ENCODE assay signal across 24 cellular contexts in the genomic region with DNA sequence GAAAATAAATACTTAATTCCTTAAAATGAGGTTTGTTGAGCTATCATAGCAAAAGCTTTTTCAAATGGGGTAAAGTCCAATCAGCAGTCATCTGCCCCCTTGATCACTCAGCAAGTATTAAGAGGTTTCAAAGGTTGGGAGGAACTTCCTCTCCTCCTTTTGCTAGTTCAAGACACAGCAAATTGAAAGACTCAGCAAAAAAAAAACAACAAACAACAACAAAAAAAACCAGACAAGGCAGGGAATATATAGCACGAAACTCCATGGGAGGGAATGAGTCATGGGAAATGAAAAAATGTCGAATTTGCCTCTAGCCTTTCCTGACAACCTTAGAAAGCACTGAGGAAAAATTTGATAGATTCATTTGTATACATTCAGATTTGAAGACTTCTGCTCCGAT. TPM values are rescaled to one million over a fixed set of nuclear protein-coding genes. Genes with fewer than 3 reads are reported as not detected.
DNase-seq lines count a peak whose midpoint lies in the region; ATAC-seq, FAIRE-seq and TF ChIP-seq lines count a peak whose summit lies in the region.
"Had no signal": no experiment of that assay in that cellular context is flagged by ENCODE, and none has a peak within 500 bp of the region (broad histone marks: within the 10 kb centered on the region; RNA-seq: fewer than 3 reads in every experiment).

No MANE protein-coding gene starts in this region.

- no peak overlapping the region for H2AFZ ChIP-seq in hepatocyte

- CTCF ChIA-PET in HEK293T (lab: Yijun Ruan, JAX), result interaction anchor here (1.2 to 8.5 kb wide), 3 partner anchors 10 to 65 kb away, joined by 4 to 145 read pairs (median 6); a partner anchor contains a TSS

- WGBS in small intestine, 3 donors, result 20 to 40% (median 23%) methylated on average over 3 of the region's 3 CpGs
- WGBS in hepatocyte (ENCODE audit: low lambda C conversion rate, missing lambda C conversion rate), result 74% methylated on average over 3 of the region's 3 CpGs

- no peak overlapping the region for H3K4me2 ChIP-seq in hepatocyte

- no peaks in the 10 kb centered on the region for H3K36me3 ChIP-seq in small intestine (ENCODE audit: control insufficient read depth in 2 of 2, insufficient read depth in 2 of 2, low read length in 2 of 2)
- no peaks in the 10 kb centered on the region for H3K36me3 ChIP-seq in hepatocyte (replicated peaks; ENCODE audit: insufficient read depth, low read depth)
- H3K36me3 ChIP-seq: thyroid gland had no signal

- H3K27ac ChIP-seq in small intestine (ENCODE audit: low read depth in 1 of 2, low read length in 1 of 2) (no peak overlapping the region), hepatocyte (no peak overlapping the region)
- H3K27ac ChIP-seq: thyroid gland had no signal

- no peaks in the 10 kb centered on the region for H3K9me2 ChIP-seq in hepatocyte (replicated peaks; ENCODE audit: insufficient read depth)

- H3K27me3 ChIP-seq in small intestine (ENCODE audit: control insufficient read depth in 2 of 2, insufficient read depth in 2 of 2, low read length in 2 of 2) (no peaks in the 10 kb centered on the region), hepatocyte (no peaks in the 10 kb centered on the region)
- H3K27me3 ChIP-seq: thyroid gland had no signal

- ATAC-seq in HG02763 (IDR thresholded peaks at IDR 0.05; ENCODE audit: unreplicated experiment) (no peak), GM19023 (IDR thresholded peaks at IDR 0.05; ENCODE audit: unreplicated experiment) (no peak)
- ATAC-seq: activated T-cell treated with anti-CD3 and anti-CD28 coated beads, Interleukin-2, amount 50 U/mL, for 4 hours; GM12878; sciatic nerve had no signal

- H3K79me2 ChIP-seq in hepatocyte, result peaks cover 10% of the 10 kb centered on the region

- H3K4me3 ChIP-seq in epithelial cell of esophagus (ENCODE audit: low read length) (no peak overlapping the region), small intestine (ENCODE audit: low read depth in 1 of 2, low read length in 2 of 2) (no peak overlapping the region), hepatocyte (no peak overlapping the region)
- H3K4me3 ChIP-seq: GM12878, thyroid gland had no signal

- FAIRE-seq in small intestine (lab: Jason Lieb, UNC), result no peak
- FAIRE-seq: GM12878, TTC549 had no signal

- TF ChIP-seq CTCF in epithelial cell of esophagus (IDR thresholded peaks at IDR 0.05; ENCODE audit: insufficient read depth, low read depth, low read length, missing control alignments) (no peak), hepatocyte (IDR thresholded peaks at IDR 0.05; ENCODE audit: poor library complexity) (no peak)

- POLR2A ChIA-PET in HEK293T (lab: Yijun Ruan, JAX), result interaction anchor here (1.1 to 4.1 kb wide), 4 partner anchors 16 to 117 kb away, joined by 3 to 28 read pairs (median 6); a partner anchor contains a TSS

- H4K20me1 ChIP-seq in hepatocyte (ENCODE audit: insufficient read depth, poor library complexity, severe bottlenecking), result no peaks in the 10 kb centered on the region

- in situ Hi-C loops in SK-MEL-5 (cut with HindIII; ENCODE audit: low pct_unique_long_range_greater_than_20kb, low sequenced_read_pairs), result no loop called here

- DNase-seq in HEK293T (ENCODE audit: extremely low spot score) (no peak), SK-MEL-5 (ENCODE audit: low read depth, low spot score) (peak; percentile 59), epithelial cell of esophagus (ENCODE audit: low read depth) (peak; percentile 67), small intestine (peak; percentile 78), NCI-H446 (lab: John Stamatoyannopoulos, UW) (no peak), hepatocyte (ENCODE audit: low spot score) (no peak)
- DNase-seq: activated naive CD8-positive, alpha-beta T cell treated with anti-CD3 and anti-CD28 coated beads, Interleukin-2, amount 10 ng/mL, durations not matched to agents 7 days and 5 days; activated T-cell treated with anti-CD3 and anti-CD28 coated beads, Interleukin-2, amount 50 U/mL, for 4 hours; glutamatergic neuron; H7; NCI-H1436; nucleus accumbens; stimulated activated CD4-positive, alpha-beta T cell treated with anti-CD3 and anti-CD28 coated beads, Interleukin-4, amount 100 ng/mL, for 1 hour; thyroid gland had no signal

- H3K9me3 ChIP-seq in small intestine (ENCODE audit: control insufficient read depth, low read depth), result no peaks in the 10 kb centered on the region
- H3K9me3 ChIP-seq in hepatocyte (ENCODE audit: low read depth), result no peaks in the 10 kb centered on the region
- H3K9me3 ChIP-seq: thyroid gland had no signal

- H3K4me1 ChIP-seq in small intestine (ENCODE audit: control insufficient read depth in 2 of 2, insufficient read depth in 1 of 2, low read depth in 1 of 2, low read length in 1 of 2), result peaks cover 0 to 2% of the 10 kb centered on the region in 2 donors
- peaks cover 8% of the 10 kb centered on the region for H3K4me1 ChIP-seq in hepatocyte (ENCODE audit: insufficient read depth)

TF ChIP-seq in HEK293T, 16 proteins besides CTCF, POLR2A, EP300 and RAD21:
- peak; percentile 53; the same call in 1 of the 2 replicates for TF ChIP-seq ZNF384 (IDR thresholded peaks at IDR 0.05)
- no peak for TF ChIP-seq L3MBTL2 (conservative IDR thresholded peaks at IDR 0.05)

RNA-seq across cellular contexts. Expression of a gene that starts 1.6 kb away (rescaled TPM):
- 27.8 and 30.8 TPM in 2 replicates for total RNA-seq in SK-MEL-5 (2014; rRNA removed; shearing (Covaris generic))
- 35.1 and 40.3 TPM in 2 replicates for polyA plus RNA-seq in SK-MEL-5 (2015; cell fraction: cytosol; rRNA removed)
- 8.3 and 15.9 TPM in 2 replicates for polyA plus RNA-seq in SK-MEL-5 (2015; cell fraction: nucleus; rRNA removed)
- 10 to 100 TPM; 11.3 to 59.6 (median 20.1) TPM for polyA plus RNA-seq in small intestine
- 39.5 and 54.6 TPM in 2 replicates for total RNA-seq in hepatocyte
- polyA plus RNA-seq in hepatocyte, result 85.0 and 123 TPM in 2 replicates

RNA-seq across cellular contexts. Expression of a gene that starts 52.7 kb away (rescaled TPM):
- total RNA-seq in SK-MEL-5 (2014; rRNA removed; shearing (Covaris generic)), result not detected in 2 replicates
- polyA plus RNA-seq in SK-MEL-5 (2015; cell fraction: cytosol; rRNA removed), result not detected in 2 replicates
- not detected in 2 replicates for polyA plus RNA-seq in SK-MEL-5 (2015; cell fraction: nucleus; rRNA removed)
- under 1 TPM in 2 of 3 donors, not detected in 1; 0.07 to 0.45 TPM for polyA plus RNA-seq in small intestine
- 0.17 and 1.2 TPM in 2 replicates for total RNA-seq in hepatocyte
- polyA plus RNA-seq in hepatocyte, result 1.2 TPM in 1 of 2 replicates, not detected in the other
- total RNA-seq: activated naive CD8-positive, alpha-beta T cell treated with anti-CD3 and anti-CD28 coated beads, Interleukin-2, amount 10 ng/mL, durations not matched to agents 7 days and 5 days; activated T-cell treated with anti-CD3 and anti-CD28 coated beads, Interleukin-2, amount 50 U/mL, for 4 hours; cerebellum; GM12878; kidney epithelial cell; NCI-H460; sciatic nerve had no signal
- polyA plus RNA-seq: CD14-positive monocyte, GM12878, IgD-negative memory B cell had no signal

Comparison
In these comparisons a context has a peak if more than half of its experiments do, and no peak if none do; other contexts are left out.
1. DNase-seq: peak in SK-MEL-5 (single experiment), epithelial cell of esophagus (single experiment) and small intestine (single experiment); none in HEK293T (single experiment), NCI-H446 (0 of 2) and hepatocyte (single experiment).